6 cellular contexts compared by ENCODE assay signal in genomic region chr7:76567311-76567710, GRCh38. TPM values are rescaled to one million over a fixed set of nuclear protein-coding genes. Genes with fewer than 3 reads are reported as not detected.
"Had no signal": no experiment of that assay in that cellular context is flagged by ENCODE, and none has a peak within 500 bp of the region (broad histone marks: within the 10 kb centered on the region; RNA-seq: fewer than 3 reads in every experiment).

No MANE protein-coding gene starts in this region.

RNA-seq across cellular contexts. Expression of gene SPDYE16, which starts 24.2 kb away (rescaled TPM):
- total RNA-seq: dermis blood vessel endothelial cell, epithelial cell of proximal tubule, fibroblast of villous mesenchyme, foreskin keratinocyte, mucosa of gallbladder had no signal

RNA-seq across cellular contexts. Expression of gene UPK3B, which starts 57.0 kb away (rescaled TPM):
- total RNA-seq: epithelial cell of proximal tubule, frontal cortex had no signal
